ENCODE assay signal across 1 cellular context in the genomic region with DNA sequence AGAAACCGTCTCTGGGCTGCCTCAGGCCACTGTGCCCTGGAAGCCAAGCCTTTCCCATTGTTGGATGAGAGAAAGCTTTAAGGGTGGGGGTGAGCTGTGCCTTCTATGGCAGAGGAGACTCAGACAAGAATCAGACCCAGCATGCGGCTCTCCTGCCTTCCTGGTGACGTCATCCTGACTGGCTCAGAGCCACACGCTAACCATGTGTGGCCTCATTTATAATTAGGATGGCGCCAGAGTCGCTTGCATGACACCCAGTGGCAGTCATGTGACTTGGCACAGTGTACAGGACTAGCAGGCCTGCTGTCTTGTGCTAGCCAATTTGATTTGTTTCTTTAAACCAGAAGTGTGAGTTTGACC.
TF ChIP-seq lines count a peak whose summit lies in the region.

No MANE protein-coding gene starts in this region.

TF ChIP-seq in IMR-90, 13 proteins besides CTCF, POLR2A, EP300 and RAD21:
- TF ChIP-seq MAFK (IDR thresholded peaks at IDR 0.05; ENCODE audit: low read depth, low read length) (no peak), BHLHE40 (IDR thresholded peaks at IDR 0.05; ENCODE audit: low read depth, low read length) (peak; percentile 85), CEBPB (IDR thresholded peaks at IDR 0.05; ENCODE audit: low read depth, low read length) (peak; percentile 68), RCOR1 (IDR thresholded peaks at IDR 0.05; ENCODE audit: insufficient replicate concordance, low read length) (no peak), FOS (IDR thresholded peaks at IDR 0.05; ENCODE audit: low read depth, low read length) (peak; percentile 79), MAZ (IDR thresholded peaks at IDR 0.05; ENCODE audit: borderline replicate concordance, low read depth, low read length) (peak; percentile 47), CHD1 (IDR thresholded peaks at IDR 0.05; ENCODE audit: low read depth, low read length) (no peak), MXI1 (IDR thresholded peaks at IDR 0.05; ENCODE audit: borderline replicate concordance, low read depth, low read length) (peak; percentile 86; the same call in 1 of the 2 replicates), SMC3 (IDR thresholded peaks at IDR 0.05; ENCODE audit: low read depth, low read length) (peak; percentile 14; the same call in 1 of the 2 replicates), USF2 (IDR thresholded peaks at IDR 0.05; ENCODE audit: low read depth, low read length) (peak; percentile 90), NFE2L2 (IDR thresholded peaks at IDR 0.05; ENCODE audit: low read depth, low read length) (no peak; the same call in 1 of the 2 replicates), RFX5 (IDR thresholded peaks at IDR 0.05; ENCODE audit: low read depth, low read length) (no peak)
- TF ChIP-seq, protein P1, sequence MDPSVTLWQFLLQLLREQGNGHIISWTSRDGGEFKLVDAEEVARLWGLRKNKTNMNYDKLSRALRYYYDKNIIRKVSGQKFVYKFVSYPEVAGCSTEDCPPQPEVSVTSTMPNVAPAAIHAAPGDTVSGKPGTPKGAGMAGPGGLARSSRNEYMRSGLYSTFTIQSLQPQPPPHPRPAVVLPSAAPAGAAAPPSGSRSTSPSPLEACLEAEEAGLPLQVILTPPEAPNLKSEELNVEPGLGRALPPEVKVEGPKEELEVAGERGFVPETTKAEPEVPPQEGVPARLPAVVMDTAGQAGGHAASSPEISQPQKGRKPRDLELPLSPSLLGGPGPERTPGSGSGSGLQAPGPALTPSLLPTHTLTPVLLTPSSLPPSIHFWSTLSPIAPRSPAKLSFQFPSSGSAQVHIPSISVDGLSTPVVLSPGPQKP (IDR thresholded peaks at IDR 0.05; ENCODE audit: borderline replicate concordance, low read depth, low read length), result no peak
TF ChIP-seq in IMR-90: peak in this region for 7.
